1 cellular context compared by ENCODE assay signal in genomic region chr1:36359383-36359782, GRCh38.
TF ChIP-seq lines count a peak whose summit lies in the region.

No MANE protein-coding gene starts in this region.

TF ChIP-seq in GM12878, 131 proteins besides CTCF, POLR2A, EP300 and RAD21:
- TF ChIP-seq STAT3 (IDR thresholded peaks at IDR 0.05; ENCODE audit: low read depth, low read length) (no peak), EED (IDR thresholded peaks at IDR 0.05; ENCODE audit: low read depth) (0 out of 2 replicates have a peak, but pooled peaks have one; percentile 5)
TF ChIP-seq in GM12878: peak in this region for 1.
